ENCODE assay signal across 25 cellular contexts in genomic region chr6:67811239-67812037, GRCh38.
"Had no signal": no experiment of that assay in that cellular context is flagged by ENCODE, and none has a peak within 500 bp of the region (broad histone marks: within the 10 kb centered on the region; RNA-seq: fewer than 3 reads in every experiment).

No MANE protein-coding gene starts in this region.

- H3K27ac Mint-ChIP-seq: endodermal cell; memory B cell; natural killer cell treated with Interleukin-12 subunit alpha and Interleukin-12 subunit beta and Interleukin-15 and Interleukin-18, amount 100 ng/mL, for 72 hours; stimulated activated effector memory CD8-positive, alpha-beta T cell treated with anti-CD3 and anti-CD28 coated beads, Interleukin-12 subunit alpha, Interleukin-12 subunit beta, amount 100 ng/mL, for 72 hours had no signal

- ATAC-seq: esophagus mucosa; left ventricle myocardium superior; lower lobe of right lung; natural killer cell treated with Interleukin-12 subunit alpha and Interleukin-12 subunit beta and Interleukin-15 and Interleukin-18, amount 100 ng/mL, for 72 hours; pancreas; sciatic nerve; stimulated activated effector memory CD8-positive, alpha-beta T cell treated with anti-CD3 and anti-CD28 coated beads, Interleukin-12 subunit alpha, Interleukin-12 subunit beta, amount 100 ng/mL, for 72 hours had no signal

- H3K4me3 ChIP-seq: lower lobe of right lung, pancreas, smooth muscle cell, stomach, thyroid gland, vagina had no signal

- H3K4me1 Mint-ChIP-seq: endodermal cell; memory B cell; neural crest cell; stimulated activated effector memory CD8-positive, alpha-beta T cell treated with anti-CD3 and anti-CD28 coated beads, Interleukin-12 subunit alpha, Interleukin-12 subunit beta, amount 100 ng/mL, for 72 hours had no signal

- H3K4me1 ChIP-seq: lower lobe of right lung, pancreas, stomach, thyroid gland, vagina had no signal

- H3K36me3 ChIP-seq: lower lobe of right lung, neutrophil, pancreas, stomach, thyroid gland, vagina had no signal

- H3K4me3 Mint-ChIP-seq: endodermal cell; memory B cell; natural killer cell treated with Interleukin-12 subunit alpha and Interleukin-12 subunit beta and Interleukin-15 and Interleukin-18, amount 100 ng/mL, for 72 hours; neural crest cell; stimulated activated effector memory CD8-positive, alpha-beta T cell treated with anti-CD3 and anti-CD28 coated beads, Interleukin-12 subunit alpha, Interleukin-12 subunit beta, amount 100 ng/mL, for 72 hours had no signal

- H3K36me3 Mint-ChIP-seq: memory B cell; stimulated activated effector memory CD8-positive, alpha-beta T cell treated with anti-CD3 and anti-CD28 coated beads, Interleukin-12 subunit alpha, Interleukin-12 subunit beta, amount 100 ng/mL, for 72 hours had no signal

- H3K9me3 ChIP-seq: neutrophil, pancreas, thyroid gland, vagina had no signal

- FAIRE-seq: colon, frontal cortex, keratinocyte, pancreas had no signal

- H3K4me2 ChIP-seq: smooth muscle cell had no signal

- H3K27me3 ChIP-seq: neutrophil, pancreas, stomach, thyroid gland, vagina had no signal

- H3K27ac ChIP-seq: epithelial cell of prostate, lower lobe of right lung, neutrophil, pancreas, stomach, thyroid gland, vagina had no signal

- DNase-seq: effector CD8-positive, alpha-beta T cell; endodermal cell; head of caudate nucleus; left ventricle myocardium superior; lower lobe of right lung; pancreas; stimulated activated CD4-positive, alpha-beta T cell treated with anti-CD3 and anti-CD28 coated beads, Interleukin-2, amount 100 ng/mL, for 24 hours; stimulated activated CD4-positive, alpha-beta T cell treated with anti-CD3 and anti-CD28 coated beads, Interleukin-4, amount 100 ng/mL, for 24 hours; stimulated activated naive CD4-positive, alpha-beta T cell treated with Interleukin-2 at 50 U/mL for 16 hours; stomach; thyroid gland; trophoblast cell had no signal

- H3K27me3 Mint-ChIP-seq: memory B cell; natural killer cell treated with Interleukin-12 subunit alpha and Interleukin-12 subunit beta and Interleukin-15 and Interleukin-18, amount 100 ng/mL, for 72 hours had no signal
